In genomic region chr11:112086422-112087191, GRCh38 we compare ENCODE assay signal across 8 cellular contexts. TPM values are rescaled to one million over a fixed set of nuclear protein-coding genes. Genes with fewer than 3 reads are reported as not detected.
A peak's percentile ranks its signal among the peaks of the same experiment; 100 is the strongest.
DNase-seq lines count a peak whose midpoint lies in the region; ATAC-seq and TF ChIP-seq lines count a peak whose summit lies in the region.

Gene SDHD (plus strand): TSS chr11:112086873. CDS start chr11:112086908, 35 bp downstream.
Gene TIMM8B (minus strand): TSS chr11:112086756. CDS start chr11:112086723, 33 bp downstream.

- no peak for TF ChIP-seq CTCF in RWPE2 (IDR thresholded peaks at IDR 0.05; ENCODE audit: poor library complexity, severe bottlenecking)
- TF ChIP-seq CTCF in fibroblast of mammary gland (conservative IDR thresholded peaks at IDR 0.05; ENCODE audit: control insufficient read depth, insufficient read depth, low read depth, low read length), result peak; percentile 24
- peak; percentile 26 for TF ChIP-seq CTCF in natural killer cell (IDR thresholded peaks at IDR 0.05)

- H3K36me3 Mint-ChIP-seq in activated T-helper 2 cell treated with anti-CD3 and anti-CD28 coated beads, Interferon-gamma antibody, Interleukin-2, Interleukin-4, amounts not matched to agents 10 μg/mL and 5 μg/mL and 100 μg/mL, durations not matched to agents 14 hours and 24 hours and 36 hours (ENCODE audit: low read depth), result peaks cover 92% of the 10 kb centered on the region
- H3K36me3 Mint-ChIP-seq in natural killer cell, result peaks cover 23% of the 10 kb centered on the region

- H3K9me3 Mint-ChIP-seq in activated T-helper 2 cell treated with anti-CD3 and anti-CD28 coated beads, Interferon-gamma antibody, Interleukin-2, Interleukin-4, amounts not matched to agents 10 μg/mL and 5 μg/mL and 100 μg/mL, durations not matched to agents 14 hours and 24 hours and 36 hours, result no peaks in the 10 kb centered on the region
- no peaks in the 10 kb centered on the region for H3K9me3 Mint-ChIP-seq in natural killer cell

- H3K27ac Mint-ChIP-seq in activated T-helper 2 cell treated with anti-CD3 and anti-CD28 coated beads, Interferon-gamma antibody, Interleukin-2, Interleukin-4, amounts not matched to agents 10 μg/mL and 5 μg/mL and 100 μg/mL, durations not matched to agents 14 hours and 24 hours and 36 hours, result peak within 1 kb of the TSS; percentile 91
- peak within 1 kb of the TSS; percentile 97 to 99 for H3K27ac Mint-ChIP-seq in natural killer cell

- no peaks in the 10 kb centered on the region for H3K9me3 ChIP-seq in RWPE2 (ENCODE audit: severe bottlenecking)

- H3K4me3 ChIP-seq in RWPE2 (ENCODE audit: severe bottlenecking) (peak within 1 kb of the TSS; percentile 55), fibroblast of mammary gland (ENCODE audit: control insufficient read depth, low read depth, low read length) (peak within 1 kb of the TSS; percentile 98)

- DNase-seq in ELF-1 (ENCODE audit: low read depth, low spot score) (peak; percentile 96), H4 (ENCODE audit: low spot score) (peak; percentile 97), LoVo (ENCODE audit: low spot score) (peak; percentile 99), RWPE2 (ENCODE audit: low spot score) (peak; percentile 92), fibroblast of mammary gland (ENCODE audit: low read depth) (peak; percentile 97), natural killer cell (peak; percentile 92)
- peak; percentile 96 for DNase-seq in activated T-helper 2 cell treated with anti-CD3 and anti-CD28 coated beads, Interferon-gamma antibody, Interleukin-2, Interleukin-4, amounts not matched to agents 10 μg/mL and 5 μg/mL and 100 μg/mL, durations not matched to agents 14 hours and 24 hours and 36 hours (ENCODE audit: low spot score)
- peak; percentile 92 for DNase-seq in stimulated activated naive CD4-positive, alpha-beta T cell treated with Interleukin-2 at 50 U/mL for 16 hours (lab: John Stamatoyannopoulos, UW)

- intact Hi-C loops in activated T-helper 2 cell treated with anti-CD3 and anti-CD28 coated beads, Interferon-gamma antibody, Interleukin-2, Interleukin-4, amounts not matched to agents 10 μg/mL and 5 μg/mL and 100 μg/mL, durations not matched to agents 14 hours and 24 hours and 36 hours (cut with micrococcal nuclease), result loop anchor here (1.0 to 10.0 kb wide), 6 partner anchors 12 to 482 kb away; partner anchors contain the start of genes ALG9, CFAP68, DLAT and FDXACB1
- intact Hi-C loops in natural killer cell (cut with micrococcal nuclease), result loop anchor here (1.0 to 2.0 kb wide), 3 partner anchors 12 to 207 kb away; partner anchors contain the start of genes CFAP68, FDXACB1, NKAPD1 and PIH1D2

- peaks cover 4% of the 10 kb centered on the region for H3K4me1 ChIP-seq in RWPE2 (ENCODE audit: insufficient read depth, poor library complexity, severe bottlenecking)

- peaks cover 53% of the 10 kb centered on the region for H3K4me1 Mint-ChIP-seq in activated T-helper 2 cell treated with anti-CD3 and anti-CD28 coated beads, Interferon-gamma antibody, Interleukin-2, Interleukin-4, amounts not matched to agents 10 μg/mL and 5 μg/mL and 100 μg/mL, durations not matched to agents 14 hours and 24 hours and 36 hours (ENCODE audit: low read depth)
- peaks cover 46% of the 10 kb centered on the region in 2 donors for H3K4me1 Mint-ChIP-seq in natural killer cell

- peaks cover 83% of the 10 kb centered on the region for H3K36me3 ChIP-seq in RWPE2 (ENCODE audit: low read depth)

- H3K27ac ChIP-seq in RWPE2 (ENCODE audit: poor library complexity, severe bottlenecking), result peak within 1 kb of the TSS; percentile 17

- H3K4me3 Mint-ChIP-seq in activated T-helper 2 cell treated with anti-CD3 and anti-CD28 coated beads, Interferon-gamma antibody, Interleukin-2, Interleukin-4, amounts not matched to agents 10 μg/mL and 5 μg/mL and 100 μg/mL, durations not matched to agents 14 hours and 24 hours and 36 hours (ENCODE audit: low read depth), result peak within 1 kb of the TSS; percentile 99
- peak within 1 kb of the TSS; percentile 100 for H3K4me3 Mint-ChIP-seq in natural killer cell

- ATAC-seq in RWPE2 (ENCODE audit: low read depth) (peak; percentile 94), natural killer cell (peak; percentile 88 to 93 (median 90))

- no peaks in the 10 kb centered on the region for H3K27me3 ChIP-seq in RWPE2 (ENCODE audit: insufficient read depth, poor library complexity, severe bottlenecking)

- H3K27me3 Mint-ChIP-seq in activated T-helper 2 cell treated with anti-CD3 and anti-CD28 coated beads, Interferon-gamma antibody, Interleukin-2, Interleukin-4, amounts not matched to agents 10 μg/mL and 5 μg/mL and 100 μg/mL, durations not matched to agents 14 hours and 24 hours and 36 hours (ENCODE audit: low read depth), result no peaks in the 10 kb centered on the region
- H3K27me3 Mint-ChIP-seq in natural killer cell (ENCODE audit: low read depth in 2 of 2), result no peaks in the 10 kb centered on the region

RNA-seq across cellular contexts. Expression of gene SDHD, which starts in this region (rescaled TPM):
- 207 and 214 TPM in 2 replicates for total RNA-seq in H4 (2014; rRNA removed; shearing (Covaris generic))
- total RNA-seq in activated T-helper 2 cell treated with anti-CD3 and anti-CD28 coated beads, Interferon-gamma antibody, Interleukin-2, Interleukin-4, amounts not matched to agents 10 μg/mL and 5 μg/mL and 100 μg/mL, durations not matched to agents 14 hours and 24 hours and 36 hours, result 81.7 and 91.0 TPM in 2 replicates
- total RNA-seq in natural killer cell, result 10 to 100 TPM; 46.8 to 55.0 (median 52.3) TPM

RNA-seq across cellular contexts. Expression of gene TIMM8B, which starts in this region (rescaled TPM):
- 73.5 and 88.2 TPM in 2 replicates for total RNA-seq in H4 (2014; rRNA removed; shearing (Covaris generic))
- 72.6 and 77.5 TPM in 2 replicates for total RNA-seq in activated T-helper 2 cell treated with anti-CD3 and anti-CD28 coated beads, Interferon-gamma antibody, Interleukin-2, Interleukin-4, amounts not matched to agents 10 μg/mL and 5 μg/mL and 100 μg/mL, durations not matched to agents 14 hours and 24 hours and 36 hours
- 10 to 100 TPM; 14.6 to 17.8 (median 17.0) TPM for total RNA-seq in natural killer cell

Comparison
In these comparisons a context has a peak if more than half of its experiments do, and no peak if none do; other contexts are left out.
1. Peak in every context shown above with its lines: DNase-seq, ATAC-seq, H3K4me3 ChIP-seq and H3K27ac ChIP-seq.